Comparison of ENCODE assay signal across 8 cellular contexts in the genomic region with DNA sequence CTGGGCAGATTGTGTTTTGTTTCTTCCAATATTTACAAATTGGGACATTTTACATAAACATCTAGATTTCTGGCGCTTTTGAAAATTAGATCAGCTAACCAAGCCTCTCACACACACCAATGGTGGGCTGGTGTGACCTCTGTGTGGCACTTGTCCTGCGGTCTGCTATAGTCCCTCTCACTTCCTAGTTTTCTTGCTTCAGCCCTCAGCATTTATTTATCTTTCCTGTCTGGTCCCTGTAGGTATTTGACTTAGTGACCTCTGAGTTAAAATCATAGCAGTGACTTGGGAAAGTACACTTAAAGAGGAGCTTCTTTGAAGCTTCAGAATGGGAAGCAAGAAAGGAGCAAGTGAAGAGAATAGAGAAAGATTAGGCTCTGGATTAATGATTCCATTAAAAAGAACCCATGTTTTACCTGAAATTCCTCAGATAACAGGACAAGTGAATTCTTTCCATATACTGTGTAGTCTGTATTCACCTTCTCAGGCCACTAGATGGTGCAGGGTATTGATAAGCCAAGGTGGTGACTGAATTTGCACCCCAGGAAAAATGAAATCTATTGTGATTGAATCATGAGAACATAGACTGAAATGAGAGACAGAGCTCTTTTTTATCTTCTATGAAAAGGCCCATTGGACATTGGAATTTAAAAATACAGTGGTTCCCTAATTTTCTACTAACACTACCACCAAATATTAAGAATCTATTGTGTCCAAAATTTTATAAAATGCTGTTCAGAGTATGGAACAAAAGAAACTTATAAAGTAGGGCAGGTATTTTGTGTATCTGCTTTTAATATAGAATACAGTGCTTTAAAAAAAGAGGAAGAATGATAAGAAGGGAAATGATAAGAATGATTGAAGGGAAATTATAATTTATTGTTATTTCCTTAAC. TPM values are rescaled to one million over a fixed set of nuclear protein-coding genes. Genes with fewer than 3 reads are reported as not detected.
DNase-seq lines count a peak whose midpoint lies in the region; ATAC-seq and TF ChIP-seq lines count a peak whose summit lies in the region.

No MANE protein-coding gene starts in this region.

- peak overlapping the region; percentile 12; the same call in 1 of the 2 replicates for H3K4me2 ChIP-seq in PC-9

- intact Hi-C loops in A673 (cut with micrococcal nuclease; ENCODE audit: unreplicated experiment) (loop anchor here (1.0 kb wide), 1 partner anchor 94 kb away; no protein-coding TSS in a partner anchor), PC-9 (cut with micrococcal nuclease; ENCODE audit: unreplicated experiment) (loop anchor here (1.0 kb wide), 1 partner anchor 94 kb away; no protein-coding TSS in a partner anchor), stomach (cut with DNase I; ENCODE audit: low total_unique reads) (no loop called here), aorta (cut with DNase I) (loop anchor here in 1 of 2 donors (10.0 kb wide), 1 partner anchor 114 kb away; no protein-coding TSS in a partner anchor)

- DNase-seq in A673 (ENCODE audit: low spot score): peak; percentile 45
- DNase-seq in GM03348 (ENCODE audit: low spot score): peak; percentile 31
- peak in 1 of 2 experiments; percentile 44 for DNase-seq in PC-9
- peak in 1 of 2 donors; percentile 24 for DNase-seq in foreskin keratinocyte
- no peak for DNase-seq in DMS79 treated with DMSO at 0.1 percent for 48 hours (lab: John Stamatoyannopoulos, UW)
- DNase-seq in stomach: no peak
- no peak for DNase-seq in aorta

- peaks cover 15% of the 10 kb centered on the region for H3K4me1 ChIP-seq in A673 (ENCODE audit: insufficient read depth, low read length, poor library complexity, severe bottlenecking)
- H3K4me1 ChIP-seq in PC-9 (replicated peaks; ENCODE audit: insufficient read depth): peaks cover 21% of the 10 kb centered on the region
- H3K4me1 ChIP-seq in foreskin keratinocyte: peaks cover 8% of the 10 kb centered on the region
- peaks cover 0 to 13% (median 2%) of the 10 kb centered on the region in 4 donors for H3K4me1 ChIP-seq in stomach
- H3K4me1 ChIP-seq in aorta (ENCODE audit: control insufficient read depth in 1 of 2, insufficient read depth in 2 of 2, low read length in 2 of 2): peaks cover 2 to 5% of the 10 kb centered on the region in 2 donors

- no peak for TF ChIP-seq EP300 in stomach (IDR thresholded peaks at IDR 0.05)

- POLR2A ChIA-PET in A673 (lab: Charles Lee; ENCODE audit: low non-redundant PET): no interaction called here
- POLR2A ChIA-PET in PC-9 (lab: Charles Lee; ENCODE audit: unreplicated experiment): no interaction called here

- no peak overlapping the region for H2AFZ ChIP-seq in PC-9

- H3K27me3 ChIP-seq in A673 (replicated peaks; ENCODE audit: insufficient read depth, low read depth, low read length, poor library complexity) (no peaks in the 10 kb centered on the region), PC-9 (ENCODE audit: insufficient read depth, low read depth) (no peaks in the 10 kb centered on the region), foreskin keratinocyte (no peaks in the 10 kb centered on the region), stomach (no peaks in the 10 kb centered on the region), aorta (ENCODE audit: control insufficient read depth in 1 of 2, insufficient read depth in 2 of 2, low read length in 1 of 2) (no peaks in the 10 kb centered on the region)

- H3K9me3 ChIP-seq in A673 (ENCODE audit: low read depth, low read length, poor library complexity, severe bottlenecking) (no peaks in the 10 kb centered on the region), PC-9 (ENCODE audit: insufficient read depth, low read depth) (no peaks in the 10 kb centered on the region), stomach (no peaks in the 10 kb centered on the region), aorta (ENCODE audit: control insufficient read depth, low read length) (no peaks in the 10 kb centered on the region)

- H3K79me2 ChIP-seq in PC-9 (ENCODE audit: low read depth): no peaks in the 10 kb centered on the region

- ATAC-seq in HG02678 (IDR thresholded peaks at IDR 0.05; ENCODE audit: unreplicated experiment) (peak; percentile 65), foreskin keratinocyte (peak; percentile 56), aorta (ENCODE audit: low FRiP score) (no peak)

- H3K27ac ChIP-seq in A673 (ENCODE audit: low read depth, low read length, poor library complexity, severe bottlenecking) (no peak overlapping the region), PC-9 (peak overlapping the region; percentile 2; the same call in 1 of the 2 replicates), foreskin keratinocyte (no peak overlapping the region), stomach (no peak overlapping the region), aorta (ENCODE audit: low read depth in 1 of 2, low read length in 2 of 2) (no peak overlapping the region)

- no peaks in the 10 kb centered on the region for H4K20me1 ChIP-seq in PC-9 (ENCODE audit: insufficient read depth)

- TF ChIP-seq CTCF in A673 (conservative IDR thresholded peaks at IDR 0.05; ENCODE audit: low read depth, low read length) (peak; percentile 59), PC-9 (conservative IDR thresholded peaks at IDR 0.05) (peak; percentile 86), foreskin keratinocyte (conservative IDR thresholded peaks at IDR 0.05) (peak; percentile 80), stomach (IDR thresholded peaks at IDR 0.05) (peak in 3 of 7 experiments; percentile 40 to 53 (median 52))

- H3K4me3 ChIP-seq in A673 (ENCODE audit: low read depth, low read length, poor library complexity, severe bottlenecking) (no peak overlapping the region), PC-9 (no peak overlapping the region), stomach (no peak overlapping the region), aorta (ENCODE audit: low read length in 2 of 2) (no peak overlapping the region)

- no TSS peak for BruUV-seq in A673 (replicated peaks; lab: Mats Ljungman, UMichigan)
- BruUV-seq in PC-9 (replicated peaks; lab: Mats Ljungman, UMichigan): no TSS peak

- H3K36me3 ChIP-seq in A673 (ENCODE audit: insufficient read depth, low read length, poor library complexity, severe bottlenecking) (no peaks in the 10 kb centered on the region), PC-9 (ENCODE audit: low read depth) (no peaks in the 10 kb centered on the region), stomach (no peaks in the 10 kb centered on the region), aorta (ENCODE audit: control insufficient read depth in 1 of 2, insufficient read depth in 2 of 2, low read length in 1 of 2) (no peaks in the 10 kb centered on the region)

- no peak for TF ChIP-seq POLR2A in stomach (IDR thresholded peaks at IDR 0.05)

- H3K9me2 ChIP-seq in PC-9 (ENCODE audit: insufficient read depth): no peaks in the 10 kb centered on the region

- CTCF ChIA-PET in A673 (lab: Charles Lee): interaction anchor here (1.0 kb wide), 1 partner anchor 26 kb away, joined by 3 read pairs; no protein-coding TSS in a partner anchor
- CTCF ChIA-PET in PC-9 (lab: Charles Lee): interaction anchor here (0.6 to 1.9 kb wide), 4 partner anchors 22 to 109 kb away, joined by 3 to 6 read pairs (median 4); no protein-coding TSS in a partner anchor

- 29 to 47% (median 34%) methylated on average over 2 of the region's 2 CpGs for WGBS in stomach, 5 donors
- 68 to 77% methylated on average over 2 of the region's 2 CpGs for WGBS in aorta, 2 donors

- H3F3A ChIP-seq in PC-9 (ENCODE audit: insufficient read depth, low read depth): peaks cover 9% of the 10 kb centered on the region; the same call in 1 of the 2 replicates

RNA-seq across cellular contexts. Expression of a gene that starts 7.1 kb away (rescaled TPM):
- 10.3 and 10.9 TPM in 2 replicates for total RNA-seq in A673 (2021)
- total RNA-seq in PC-9 (2021): 10.5 and 11.2 TPM in 2 replicates
- 9.9 and 12.3 TPM in 2 replicates for total RNA-seq in foreskin keratinocyte
- polyA plus RNA-seq in foreskin keratinocyte: 6.1 and 8.3 TPM in 2 replicates
- 10 to 100 TPM in 3 of 5 donors, 1 to 10 TPM in 2; 2.0 to 15.5 (median 12.1) TPM for total RNA-seq in stomach
- 1 to 10 TPM; 2.6 to 3.5 (median 3.5) TPM for polyA plus RNA-seq in stomach
- total RNA-seq in aorta: 10 to 100 TPM; 11.0 to 15.9 TPM
- polyA plus RNA-seq in aorta: 10 to 100 TPM in 1 of 2 donors, 1 to 10 TPM in 1; 4.9 to 10.6 TPM

Comparison
In these comparisons a context has a peak if more than half of its experiments do, and no peak if none do; other contexts are left out.
1. DNase-seq: peak in A673 (single experiment) and GM03348 (single experiment); none in DMS79 treated with DMSO at 0.1 percent for 48 hours (single experiment), stomach (single experiment) and aorta (0 of 2).